21 cellular contexts compared by ENCODE assay signal in the genomic region with DNA sequence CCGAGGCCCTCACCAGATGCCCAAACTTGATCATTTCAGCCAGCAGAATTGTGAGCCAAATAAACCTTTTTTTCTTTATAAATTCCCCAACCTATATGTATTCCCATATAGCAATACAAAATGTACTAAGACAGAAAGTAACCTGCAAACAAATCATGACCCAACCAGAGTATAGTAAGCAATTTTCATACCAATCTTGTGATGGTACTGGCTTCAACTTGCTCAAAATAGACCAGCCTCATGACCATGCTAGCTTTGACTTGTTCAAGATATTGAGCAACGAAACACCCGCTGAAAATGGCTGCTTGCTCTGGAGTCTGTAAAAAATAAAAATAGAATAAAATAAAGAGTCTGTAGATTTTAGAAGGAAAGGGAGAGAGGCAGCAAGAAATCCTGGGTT.
A peak's percentile ranks its signal among the peaks of the same experiment; 100 is the strongest.
DNase-seq lines count a peak whose midpoint lies in the region; ATAC-seq and TF ChIP-seq lines count a peak whose summit lies in the region.
"Had no signal": no experiment of that assay in that cellular context is flagged by ENCODE, and none has a peak within 500 bp of the region (broad histone marks: within the 10 kb centered on the region; RNA-seq: fewer than 3 reads in every experiment).

No MANE protein-coding gene starts in this region.

- no peak for TF ChIP-seq POLR2A in breast epithelium (IDR thresholded peaks at IDR 0.05)

- POLR2A ChIA-PET in MCF 10A (lab: Yijun Ruan, JAX), result interaction anchor here (0.6 to 7.3 kb wide), 17 partner anchors 10 to 1390 kb away, joined by 3 to 95 read pairs (median 4); no protein-coding TSS in a partner anchor

- H3K9me3 ChIP-seq in breast epithelium (no peaks in the 10 kb centered on the region), left lung (peaks cover 0 to 2% of the 10 kb centered on the region in 2 donors)

- ATAC-seq in foreskin keratinocyte (peak; percentile 84), GM21717 (IDR thresholded peaks at IDR 0.05; ENCODE audit: unreplicated experiment) (no peak), GM21526 (IDR thresholded peaks at IDR 0.05; ENCODE audit: low FRiP score, unreplicated experiment) (no peak), left lung (no peak)
- ATAC-seq: HCT116 had no signal

- CTCF ChIA-PET in MCF 10A (lab: Yijun Ruan, JAX), result interaction anchor here (0.6 to 1.1 kb wide), 4 partner anchors 27 to 232 kb away, joined by 3 read pairs; no protein-coding TSS in a partner anchor
- CTCF ChIA-PET in Calu3 (lab: Charles Lee), result no interaction called here

- no peaks in the 10 kb centered on the region for H3K27me3 Mint-ChIP-seq in MCF 10A (ENCODE audit: insufficient read depth, unreplicated experiment)
- H3K27me3 Mint-ChIP-seq in Calu3 (ENCODE audit: unreplicated experiment), result no peaks in the 10 kb centered on the region

- H3K36me3 ChIP-seq in breast epithelium (no peaks in the 10 kb centered on the region), left lung (no peaks in the 10 kb centered on the region)

- H3K4me1 ChIP-seq in breast epithelium, result no peaks in the 10 kb centered on the region
- H3K4me1 ChIP-seq in foreskin keratinocyte, result peaks cover 29% of the 10 kb centered on the region
- no peaks in the 10 kb centered on the region for H3K4me1 ChIP-seq in left lung

- H3K4me3 ChIP-seq in breast epithelium, result no peak overlapping the region
- H3K4me3 ChIP-seq in epithelial cell of esophagus (ENCODE audit: low read length), result no peak overlapping the region
- H3K4me3 ChIP-seq in left lung, result no peak overlapping the region

- H3K4me3 Mint-ChIP-seq in MCF 10A (ENCODE audit: unreplicated experiment) (no peak overlapping the region), Calu3 (ENCODE audit: low read depth, unreplicated experiment) (no peak overlapping the region)
- H3K4me3 Mint-ChIP-seq: CD8-positive, alpha-beta memory T cell had no signal

- H3K36me3 Mint-ChIP-seq in MCF 10A (ENCODE audit: insufficient read depth, unreplicated experiment), result no peaks in the 10 kb centered on the region
- no peaks in the 10 kb centered on the region for H3K36me3 Mint-ChIP-seq in Calu3 (ENCODE audit: insufficient read depth, unreplicated experiment)
- H3K36me3 Mint-ChIP-seq: CD8-positive, alpha-beta memory T cell had no signal

- H3K9me3 Mint-ChIP-seq in MCF 10A (ENCODE audit: unreplicated experiment) (no peaks in the 10 kb centered on the region), Calu3 (ENCODE audit: low read depth, unreplicated experiment) (peaks cover 2% of the 10 kb centered on the region)
- H3K9me3 Mint-ChIP-seq: CD8-positive, alpha-beta memory T cell had no signal

- H3K27ac ChIP-seq in breast epithelium (no peak overlapping the region), foreskin keratinocyte (peak overlapping the region; percentile 57), left lung (no peak overlapping the region)
- H3K27ac ChIP-seq: 22Rv1 had no signal

- intact Hi-C loops in MCF 10A (cut with micrococcal nuclease), result no loop called here
- intact Hi-C loops in breast epithelium (cut with DNase I; ENCODE audit: low total_unique reads), result no loop called here
- intact Hi-C loops in Calu3 (cut with micrococcal nuclease; ENCODE audit: unreplicated experiment), result no loop called here
- intact Hi-C loops in left lung (cut with DNase I), result no loop called here

- H3K4me1 Mint-ChIP-seq in MCF 10A (ENCODE audit: insufficient read depth, unreplicated experiment) (peaks cover 11% of the 10 kb centered on the region), Calu3 (ENCODE audit: low read depth, unreplicated experiment) (no peaks in the 10 kb centered on the region)
- H3K4me1 Mint-ChIP-seq: CD8-positive, alpha-beta memory T cell had no signal

- H3K27me3 ChIP-seq in breast epithelium (no peaks in the 10 kb centered on the region), foreskin keratinocyte (no peaks in the 10 kb centered on the region), left lung (no peaks in the 10 kb centered on the region)

- BruUV-seq in MCF 10A (replicated peaks; lab: Mats Ljungman, UMichigan) (no TSS peak), Calu3 (replicated peaks; lab: Mats Ljungman, UMichigan) (no TSS peak)

- H3K27ac Mint-ChIP-seq in MCF 10A (ENCODE audit: low read depth, unreplicated experiment), result peak overlapping the region; percentile 82
- no peak overlapping the region for H3K27ac Mint-ChIP-seq in Calu3 (ENCODE audit: unreplicated experiment)
- H3K27ac Mint-ChIP-seq: CD8-positive, alpha-beta memory T cell had no signal

- TF ChIP-seq CTCF in MCF 10A (IDR thresholded peaks at IDR 0.05; ENCODE audit: unreplicated experiment) (no peak), breast epithelium (IDR thresholded peaks at IDR 0.05) (no peak), epithelial cell of esophagus (IDR thresholded peaks at IDR 0.05; ENCODE audit: insufficient read depth, low read depth, low read length, missing control alignments) (no peak), foreskin keratinocyte (conservative IDR thresholded peaks at IDR 0.05) (no peak), Calu3 (IDR thresholded peaks at IDR 0.05; ENCODE audit: unreplicated experiment) (no peak), left lung (IDR thresholded peaks at IDR 0.05) (no peak)

- DNase-seq in MCF 10A (ENCODE audit: unreplicated experiment) (peak; percentile 57), breast epithelium (ENCODE audit: low spot score in 2 of 2) (no peak), epithelial cell of esophagus (ENCODE audit: low read depth) (peak; percentile 96), foreskin keratinocyte (peak; percentile 80 to 92), Calu3 (no peak), left lung (no peak)
- DNase-seq: ACHN; AML-193; C1 segment of cervical spinal cord; CD8-positive, alpha-beta memory T cell; Karpas-422; NCI-H1694 treated with DMSO at 0.1 percent for 48 hours; NCI-H2081 treated with DMSO at 0.1 percent for 48 hours; NCI-H2171 treated with DMSO at 0.1 percent for 48 hours; NCI-H524 treated with DMSO at 0.1 percent for 48 hours; OCI-M1; Right ventricle myocardium superior had no signal

Comparison
In these comparisons a context has a peak if more than half of its experiments do, and no peak if none do; other contexts are left out.
1. DNase-seq: peak in MCF 10A (single experiment), epithelial cell of esophagus (single experiment) and foreskin keratinocyte (2 of 2); none in breast epithelium (0 of 2), Calu3 (single experiment) and left lung (0 of 2).